In genomic region chr3:50648944-50649343, GRCh38 we compare ENCODE assay signal across 21 cellular contexts. TPM values are rescaled to one million over a fixed set of nuclear protein-coding genes. Genes with fewer than 3 reads are reported as not detected.
DNase-seq lines count a peak whose midpoint lies in the region; ATAC-seq and TF ChIP-seq lines count a peak whose summit lies in the region.
"Had no signal": no experiment of that assay in that cellular context is flagged by ENCODE, and none has a peak within 500 bp of the region (broad histone marks: within the 10 kb centered on the region; RNA-seq: fewer than 3 reads in every experiment).

No MANE protein-coding gene starts in this region.

- ATAC-seq in left ventricle myocardium superior, result peak; percentile 65
- ATAC-seq: A549; foreskin keratinocyte; natural killer cell treated with Interleukin-12 subunit alpha and Interleukin-12 subunit beta and Interleukin-15 and Interleukin-18, amount 100 ng/mL, for 72 hours had no signal

- no peak for DNase-seq in activated naive CD4-positive, alpha-beta T cell treated with anti-CD3 and anti-CD28 coated beads, Interleukin-2, amount 10 ng/mL, durations not matched to agents 7 days and 5 days
- DNase-seq in activated naive CD4-positive, alpha-beta T cell treated with Interleukin-2 at 50 U/mL for 16 hours, result no peak
- DNase-seq in mammary epithelial cell (no peak), left ventricle myocardium superior (no peak), substantia nigra (lab: John Stamatoyannopoulos, UW) (no peak), NCI-H82 treated with DMSO at 0.1 percent for 48 hours (lab: John Stamatoyannopoulos, UW; ENCODE audit: unreplicated experiment) (no peak), GM13977 (ENCODE audit: low spot score) (no peak), RKO (ENCODE audit: low spot score) (no peak)
- DNase-seq: activated B cell treated with CpG ODN at 0.5 μM for 24 hours; activated CD4-positive, alpha-beta memory T cell treated with anti-CD3 and anti-CD28 coated beads for 36 hours; activated T-cell treated with anti-CD3 and anti-CD28 coated beads, Interleukin-2, amount 50 U/mL, for 1 hour; foreskin keratinocyte; kidney; NCI-H1105; NCI-H2029 treated with DMSO at 0.1 percent for 48 hours; small intestine; stimulated activated CD4-positive, alpha-beta T cell treated with anti-CD3 and anti-CD28 coated beads, Interleukin-4, amount 100 ng/mL, for 1 hour; T-helper 9 cell had no signal

- peaks cover 28% of the 10 kb centered on the region for H3K36me3 Mint-ChIP-seq in activated naive CD4-positive, alpha-beta T cell treated with anti-CD3 and anti-CD28 coated beads, Interleukin-2, amount 10 ng/mL, durations not matched to agents 7 days and 5 days
- H3K36me3 Mint-ChIP-seq: natural killer cell treated with Interleukin-12 subunit alpha and Interleukin-12 subunit beta and Interleukin-15 and Interleukin-18, amount 100 ng/mL, for 72 hours had no signal

- peaks cover 20% of the 10 kb centered on the region for H3K36me3 ChIP-seq in mammary epithelial cell (ENCODE audit: insufficient read depth, low read length)
- H3K36me3 ChIP-seq: BE2C had no signal

- no peaks in the 10 kb centered on the region for H3K4me1 ChIP-seq in mammary epithelial cell (ENCODE audit: insufficient read depth, low read length)
- H3K4me1 ChIP-seq: A549, foreskin keratinocyte had no signal

- no peaks in the 10 kb centered on the region for H3K79me2 ChIP-seq in mammary epithelial cell (ENCODE audit: insufficient read depth, low read length)

- no peaks in the 10 kb centered on the region for H3K9me3 Mint-ChIP-seq in activated naive CD4-positive, alpha-beta T cell treated with anti-CD3 and anti-CD28 coated beads, Interleukin-2, amount 10 ng/mL, durations not matched to agents 7 days and 5 days
- H3K9me3 Mint-ChIP-seq: activated B cell treated with CpG ODN at 0.5 μM for 24 hours; activated CD4-positive, alpha-beta memory T cell treated with anti-CD3 and anti-CD28 coated beads for 36 hours; natural killer cell treated with Interleukin-12 subunit alpha and Interleukin-12 subunit beta and Interleukin-15 and Interleukin-18, amount 100 ng/mL, for 72 hours had no signal

- BruUV-seq in mammary epithelial cell (replicated peaks; lab: Mats Ljungman, UMichigan), result TSS peak; percentile 51

- no peak overlapping the region for H3K9ac ChIP-seq in mammary epithelial cell (ENCODE audit: insufficient read depth, low read length)

- no peaks in the 10 kb centered on the region for H3K27me3 Mint-ChIP-seq in activated naive CD4-positive, alpha-beta T cell treated with anti-CD3 and anti-CD28 coated beads, Interleukin-2, amount 10 ng/mL, durations not matched to agents 7 days and 5 days
- H3K27me3 Mint-ChIP-seq: activated B cell treated with CpG ODN at 0.5 μM for 24 hours; activated CD4-positive, alpha-beta memory T cell treated with anti-CD3 and anti-CD28 coated beads for 36 hours; natural killer cell treated with Interleukin-12 subunit alpha and Interleukin-12 subunit beta and Interleukin-15 and Interleukin-18, amount 100 ng/mL, for 72 hours had no signal

- dilution Hi-C loops in mammary epithelial cell (cut with HindIII; ENCODE audit: low sequenced_read_pairs), result no loop called here

- CTCF ChIA-PET in activated naive CD4-positive, alpha-beta T cell treated with anti-CD3 and anti-CD28 coated beads, Interleukin-2, amount 10 ng/mL, durations not matched to agents 7 days and 5 days (lab: Charles Lee), result interaction anchor here (0.6 to 9.3 kb wide), 3 partner anchors 22 to 77 kb away, joined by 3 to 147 read pairs (median 3); partner anchors contain the start of gene MAPKAPK3
- CTCF ChIA-PET in mammary epithelial cell (lab: Charles Lee; ENCODE audit: low non-redundant PET), result no interaction called here

- H3K4me2 ChIP-seq in mammary epithelial cell (ENCODE audit: insufficient read depth, low read depth, low read length), result no peak overlapping the region
- H3K4me2 ChIP-seq: A549 had no signal

- peak overlapping the region; percentile 11 for H3K27ac Mint-ChIP-seq in activated naive CD4-positive, alpha-beta T cell treated with anti-CD3 and anti-CD28 coated beads, Interleukin-2, amount 10 ng/mL, durations not matched to agents 7 days and 5 days
- H3K27ac Mint-ChIP-seq: activated B cell treated with CpG ODN at 0.5 μM for 24 hours; natural killer cell treated with Interleukin-12 subunit alpha and Interleukin-12 subunit beta and Interleukin-15 and Interleukin-18, amount 100 ng/mL, for 72 hours had no signal

- H3K4me3 Mint-ChIP-seq in activated naive CD4-positive, alpha-beta T cell treated with anti-CD3 and anti-CD28 coated beads, Interleukin-2, amount 10 ng/mL, durations not matched to agents 7 days and 5 days, result no peak overlapping the region
- H3K4me3 Mint-ChIP-seq: activated B cell treated with CpG ODN at 0.5 μM for 24 hours; activated CD4-positive, alpha-beta memory T cell treated with anti-CD3 and anti-CD28 coated beads for 36 hours; natural killer cell treated with Interleukin-12 subunit alpha and Interleukin-12 subunit beta and Interleukin-15 and Interleukin-18, amount 100 ng/mL, for 72 hours had no signal

- peaks cover 11% of the 10 kb centered on the region for H3K4me1 Mint-ChIP-seq in activated naive CD4-positive, alpha-beta T cell treated with anti-CD3 and anti-CD28 coated beads, Interleukin-2, amount 10 ng/mL, durations not matched to agents 7 days and 5 days
- H3K4me1 Mint-ChIP-seq: activated B cell treated with CpG ODN at 0.5 μM for 24 hours had no signal

- H3K4me3 ChIP-seq in mammary epithelial cell (replicated peaks in 1 of 3; ENCODE audit: insufficient read depth in 1 of 3, low read depth in 2 of 3, low read length in 3 of 3), result no peak overlapping the region
- H3K4me3 ChIP-seq: A549 had no signal

- TF ChIP-seq CTCF in mammary epithelial cell (conservative IDR thresholded peaks at IDR 0.05 in 1 of 2, IDR thresholded peaks at IDR 0.05 in 1 of 2; ENCODE audit: extremely low read depth in 1 of 2, insufficient read depth in 1 of 2, low read depth in 1 of 2, low read length in 2 of 2), result no peak
- no peak for TF ChIP-seq CTCF in GM13977 (IDR thresholded peaks at IDR 0.05; ENCODE audit: extremely low read depth, insufficient read depth, missing control alignments)

- in situ Hi-C loops in mammary epithelial cell (cut with MboI; ENCODE audit: low sequenced_read_pairs in 2 of 2) (no loop called here), GM13977 (cut with MboI; ENCODE audit: low pct_unique_long_range_greater_than_20kb, low sequenced_read_pairs, unreplicated experiment) (no loop called here)

- 100% methylated on average over 2 of the region's 2 CpGs for WGBS in mammary epithelial cell (ENCODE audit: low coverage, missing lambda C conversion rate)

- H3K9me3 ChIP-seq in mammary epithelial cell (replicated peaks; ENCODE audit: insufficient read depth, low read length), result no peaks in the 10 kb centered on the region
- H3K9me3 ChIP-seq: A549, BE2C had no signal

- intact Hi-C loops in mammary epithelial cell (cut with micrococcal nuclease) (no loop called here), left ventricle myocardium superior (cut with micrococcal nuclease) (no loop called here)

- H3K27ac ChIP-seq in mammary epithelial cell (ENCODE audit: insufficient read depth, low read depth, low read length) (no peak overlapping the region), substantia nigra (ENCODE audit: low read depth, low read length, poor library complexity, severe bottlenecking) (peak overlapping the region; percentile 31)
- H3K27ac ChIP-seq: A549, foreskin keratinocyte had no signal

- H3K27me3 ChIP-seq in mammary epithelial cell (ENCODE audit: insufficient read depth, low read length), result no peaks in the 10 kb centered on the region
- H3K27me3 ChIP-seq: BE2C, foreskin keratinocyte had no signal

- no peak overlapping the region for H2AFZ ChIP-seq in mammary epithelial cell (ENCODE audit: low read depth, low read length)

- no peaks in the 10 kb centered on the region for H4K20me1 ChIP-seq in mammary epithelial cell (ENCODE audit: insufficient read depth, low read length)

RNA-seq across cellular contexts. Expression of gene DOCK3, which starts 25.8 kb away (rescaled TPM):
- total RNA-seq in mammary epithelial cell, result under 1 TPM; 0.17 to 0.38 TPM
- 0.08 TPM for polyA plus RNA-seq in mammary epithelial cell
- not detected for polyA minus RNA-seq in mammary epithelial cell
- 3.8 TPM for total RNA-seq in left ventricle myocardium superior

RNA-seq across cellular contexts. Expression of gene MAPKAPK3, which starts 32.0 kb away (rescaled TPM):
- 100 to 1,000 TPM in 1 of 2 donors, 10 to 100 TPM in 1; 94.9 to 138 TPM for total RNA-seq in mammary epithelial cell
- 259 TPM for polyA plus RNA-seq in mammary epithelial cell
- polyA minus RNA-seq in mammary epithelial cell, result 258 TPM
- total RNA-seq in left ventricle myocardium superior, result 473 TPM

RNA-seq across cellular contexts. Expression of gene CISH, which starts 37.4 kb away (rescaled TPM):
- total RNA-seq in mammary epithelial cell (1 to 10 TPM; 1.8 to 2.8 TPM), left ventricle myocardium superior (10.2 TPM)
- 3.6 TPM for polyA plus RNA-seq in mammary epithelial cell
- 8.8 TPM for polyA minus RNA-seq in mammary epithelial cell
